22 cellular contexts compared by ENCODE assay signal in genomic region chr17:48751172-48751571, GRCh38. TPM values are rescaled to one million over a fixed set of nuclear protein-coding genes. Genes with fewer than 3 reads are reported as not detected.
A peak's percentile ranks its signal among the peaks of the same experiment; 100 is the strongest.
DNase-seq lines count a peak whose midpoint lies in the region; ATAC-seq and FAIRE-seq lines count a peak whose summit lies in the region.
"Had no signal": no experiment of that assay in that cellular context is flagged by ENCODE, and none has a peak within 500 bp of the region (broad histone marks: within the 10 kb centered on the region; RNA-seq: fewer than 3 reads in every experiment).

No MANE protein-coding gene starts in this region.

- POLR2A ChIA-PET in CD4-positive, alpha-beta memory T cell (lab: Charles Lee; ENCODE audit: partially characterized antibody) = no interaction called here

- peaks cover 0 to 2% of the 10 kb centered on the region in 2 donors for H3K9me3 Mint-ChIP-seq in stimulated activated naive B cell treated with anti-CD40 and anti-IgM and Interleukin-4, amounts not matched to agents 10 μg/mL and 1 μg/mL and 100 μg/mL, for 72 hours
- H3K9me3 Mint-ChIP-seq in CD4-positive, alpha-beta memory T cell = peaks cover 0 to 14% (median 3%) of the 10 kb centered on the region in 8 donors

- peaks cover 12 to 45% of the 10 kb centered on the region in 2 donors for H3K4me1 Mint-ChIP-seq in stimulated activated naive B cell treated with anti-CD40 and anti-IgM and Interleukin-4, amounts not matched to agents 10 μg/mL and 1 μg/mL and 100 μg/mL, for 72 hours
- H3K4me1 Mint-ChIP-seq in CD4-positive, alpha-beta memory T cell = peaks cover 6 to 39% (median 27%) of the 10 kb centered on the region in 4 donors

- H3K27ac ChIP-seq in CD4-positive, alpha-beta memory T cell (ENCODE audit: low read depth, low read length) = no peak overlapping the region
- H3K27ac ChIP-seq: RWPE1 had no signal

- H3K27me3 Mint-ChIP-seq in stimulated activated naive B cell treated with anti-CD40 and anti-IgM and Interleukin-4, amounts not matched to agents 10 μg/mL and 1 μg/mL and 100 μg/mL, for 72 hours = peaks cover 75 to 86% of the 10 kb centered on the region in 2 donors
- H3K27me3 Mint-ChIP-seq in CD4-positive, alpha-beta memory T cell = peaks cover 69 to 71% of the 10 kb centered on the region in 2 donors

- H3K4me3 ChIP-seq in CD4-positive, alpha-beta memory T cell (ENCODE audit: low read length in 2 of 2) = no peak overlapping the region

- H3K9me3 ChIP-seq in CD4-positive, alpha-beta memory T cell (ENCODE audit: control insufficient read depth in 1 of 2, low read length in 2 of 2) = no peaks in the 10 kb centered on the region

- FAIRE-seq in HTR-8/SVneo (lab: Jason Lieb, UNC) = peak; percentile 72
- FAIRE-seq: A204.1, GM12892 had no signal

- DNase-seq in NCI-H510A treated with DMSO at 0.1 percent for 48 hours (lab: John Stamatoyannopoulos, UW) = peak; percentile 23
- DNase-seq in NCI-H510A (lab: John Stamatoyannopoulos, UW) = no peak
- DNase-seq in HTR-8/SVneo (ENCODE audit: insufficient read length, low spot score) = peak; percentile 52
- peak; percentile 49 for DNase-seq in cerebellar cortex (ENCODE audit: low spot score)
- DNase-seq in stimulated activated naive B cell treated with anti-CD40 and anti-IgM and Interleukin-4, amounts not matched to agents 10 μg/mL and 1 μg/mL and 100 μg/mL, for 72 hours = no peak
- no peak for DNase-seq in OCI-M1 (lab: John Stamatoyannopoulos, UW)
- no peak for DNase-seq in Right ventricle myocardium inferior (ENCODE audit: missing footprints)
- DNase-seq in CD4-positive, alpha-beta memory T cell = no peak
- DNase-seq: Calu3; CD4-positive, CD25-positive, alpha-beta regulatory T cell; DMS79 treated with DMSO at 0.1 percent for 48 hours; GDM1; NCI-H1048; NCI-H1694; NCI-H2107; NCI-H774 had no signal

- peaks cover 28% of the 10 kb centered on the region for H3K4me1 ChIP-seq in CD4-positive, alpha-beta memory T cell (ENCODE audit: insufficient read depth, low read length)

- H3K27ac Mint-ChIP-seq in stimulated activated naive B cell treated with anti-CD40 and anti-IgM and Interleukin-4, amounts not matched to agents 10 μg/mL and 1 μg/mL and 100 μg/mL, for 72 hours = peak overlapping the region; percentile 42
- H3K27ac Mint-ChIP-seq in CD4-positive, alpha-beta memory T cell = peak overlapping the region in 1 of 7 donors; percentile 56
- H3K27ac Mint-ChIP-seq: CD4-positive, CD25-positive, alpha-beta regulatory T cell had no signal

- peaks cover 98% of the 10 kb centered on the region for H3K27me3 ChIP-seq in CD4-positive, alpha-beta memory T cell (ENCODE audit: insufficient read depth, low read length)

- H3K4me3 Mint-ChIP-seq in stimulated activated naive B cell treated with anti-CD40 and anti-IgM and Interleukin-4, amounts not matched to agents 10 μg/mL and 1 μg/mL and 100 μg/mL, for 72 hours = no peak overlapping the region
- H3K4me3 Mint-ChIP-seq in CD4-positive, alpha-beta memory T cell = peak overlapping the region in 1 of 8 donors; percentile 5

- H3K36me3 Mint-ChIP-seq in stimulated activated naive B cell treated with anti-CD40 and anti-IgM and Interleukin-4, amounts not matched to agents 10 μg/mL and 1 μg/mL and 100 μg/mL, for 72 hours = no peaks in the 10 kb centered on the region
- no peaks in the 10 kb centered on the region for H3K36me3 Mint-ChIP-seq in CD4-positive, alpha-beta memory T cell
- H3K36me3 Mint-ChIP-seq: CD4-positive, CD25-positive, alpha-beta regulatory T cell had no signal

- H3K36me3 ChIP-seq in CD4-positive, alpha-beta memory T cell (ENCODE audit: insufficient read depth, low read length) = no peaks in the 10 kb centered on the region

- CTCF ChIA-PET in CD4-positive, alpha-beta memory T cell (lab: Charles Lee; ENCODE audit: partially characterized antibody) = interaction anchor here (1.1 to 1.3 kb wide), 3 partner anchors 53 to 133 kb away, joined by 3 read pairs; no protein-coding TSS in a partner anchor

- ATAC-seq in stimulated activated naive B cell treated with anti-CD40 and anti-IgM and Interleukin-4, amounts not matched to agents 10 μg/mL and 1 μg/mL and 100 μg/mL, for 72 hours (replicated peaks) = no peak
- no peak for ATAC-seq in Right ventricle myocardium inferior
- ATAC-seq: HCT116 had no signal

- intact Hi-C loops in Right ventricle myocardium inferior (cut with DNase I) = no loop called here
- intact Hi-C loops in CD4-positive, alpha-beta memory T cell (cut with micrococcal nuclease) = loop anchor here (2.0 to 5.0 kb wide), 2 partner anchors 16 to 34 kb away; no protein-coding TSS in a partner anchor

RNA-seq across cellular contexts. Expression of gene HOXB13, which starts 22.6 kb away (rescaled TPM):
- not detected for total RNA-seq in Right ventricle myocardium inferior
- not detected for total RNA-seq in CD4-positive, alpha-beta memory T cell
- not detected for polyA plus RNA-seq in CD4-positive, alpha-beta memory T cell
- total RNA-seq: CD4-positive, CD25-positive, alpha-beta regulatory T cell had no signal
- polyA plus RNA-seq: CD4-positive, CD25-positive, alpha-beta regulatory T cell; IgD-negative memory B cell had no signal

RNA-seq across cellular contexts. Expression of gene PRAC2, which starts 28.2 kb away (rescaled TPM):
- total RNA-seq in Right ventricle myocardium inferior = not detected
- total RNA-seq in CD4-positive, alpha-beta memory T cell = not detected
- polyA plus RNA-seq in CD4-positive, alpha-beta memory T cell = not detected
- total RNA-seq: Calu3; CD4-positive, CD25-positive, alpha-beta regulatory T cell had no signal
- polyA plus RNA-seq: CD4-positive, CD25-positive, alpha-beta regulatory T cell; IgD-negative memory B cell had no signal

RNA-seq across cellular contexts. Expression of gene PRAC1, which starts 28.9 kb away (rescaled TPM):
- not detected for total RNA-seq in Right ventricle myocardium inferior
- total RNA-seq in CD4-positive, alpha-beta memory T cell = not detected
- polyA plus RNA-seq in CD4-positive, alpha-beta memory T cell = not detected
- total RNA-seq: Calu3; CD4-positive, CD25-positive, alpha-beta regulatory T cell; SK-MEL-5 had no signal
- polyA plus RNA-seq: CD4-positive, CD25-positive, alpha-beta regulatory T cell; IgD-negative memory B cell had no signal

Comparison
In these comparisons a context has a peak if more than half of its experiments do, and no peak if none do; other contexts are left out.
1. DNase-seq: peak in NCI-H510A treated with DMSO at 0.1 percent for 48 hours (single experiment), HTR-8/SVneo (single experiment) and cerebellar cortex (single experiment); none in NCI-H510A (single experiment), stimulated activated naive B cell treated with anti-CD40 and anti-IgM and Interleukin-4, amounts not matched to agents 10 μg/mL and 1 μg/mL and 100 μg/mL, for 72 hours (single experiment), OCI-M1 (single experiment), Right ventricle myocardium inferior (single experiment) and CD4-positive, alpha-beta memory T cell (0 of 5).